ENCODE assay signal across 1 cellular context in genomic region chr4:26360864-26361263, GRCh38.
TF ChIP-seq lines count a peak whose summit lies in the region.

No MANE protein-coding gene starts in this region.

TF ChIP-seq in GM23338, 12 proteins besides CTCF, POLR2A, EP300 and RAD21:
- TF ChIP-seq ZNF462 (CRISPR knock-in tag; IDR thresholded peaks at IDR 0.05) (no peak), POLR2AphosphoS5 (IDR thresholded peaks at IDR 0.05; ENCODE audit: low read depth) (no peak), STAT1 (IDR thresholded peaks at IDR 0.05; ENCODE audit: unreplicated experiment) (no peak), EZH2 (IDR thresholded peaks at IDR 0.05; ENCODE audit: low read depth, unreplicated experiment) (no peak), ZNF331 (CRISPR knock-in tag; IDR thresholded peaks at IDR 0.05; ENCODE audit: low read depth) (no peak), NANOG (IDR thresholded peaks at IDR 0.05; ENCODE audit: borderline replicate concordance) (no peak), EZH2phosphoT487 (IDR thresholded peaks at IDR 0.05; ENCODE audit: unreplicated experiment) (no peak), CREB1 (CRISPR knock-in tag; IDR thresholded peaks at IDR 0.05; ENCODE audit: low read depth) (no peak), ZNF114 (CRISPR knock-in tag; IDR thresholded peaks at IDR 0.05) (no peak), REST (IDR thresholded peaks at IDR 0.05; ENCODE audit: unreplicated experiment) (no peak), JUNB (IDR thresholded peaks at IDR 0.05; ENCODE audit: unreplicated experiment) (no peak)
- TF ChIP-seq, protein P1, sequence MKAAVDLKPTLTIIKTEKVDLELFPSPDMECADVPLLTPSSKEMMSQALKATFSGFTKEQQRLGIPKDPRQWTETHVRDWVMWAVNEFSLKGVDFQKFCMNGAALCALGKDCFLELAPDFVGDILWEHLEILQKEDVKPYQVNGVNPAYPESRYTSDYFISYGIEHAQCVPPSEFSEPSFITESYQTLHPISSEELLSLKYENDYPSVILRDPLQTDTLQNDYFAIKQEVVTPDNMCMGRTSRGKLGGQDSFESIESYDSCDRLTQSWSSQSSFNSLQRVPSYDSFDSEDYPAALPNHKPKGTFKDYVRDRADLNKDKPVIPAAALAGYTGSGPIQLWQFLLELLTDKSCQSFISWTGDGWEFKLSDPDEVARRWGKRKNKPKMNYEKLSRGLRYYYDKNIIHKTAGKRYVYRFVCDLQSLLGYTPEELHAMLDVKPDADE (IDR thresholded peaks at IDR 0.05), result no peak
TF ChIP-seq in GM23338: peak in this region for 0.
